ENCODE assay signal across 17 cellular contexts in the genomic region with DNA sequence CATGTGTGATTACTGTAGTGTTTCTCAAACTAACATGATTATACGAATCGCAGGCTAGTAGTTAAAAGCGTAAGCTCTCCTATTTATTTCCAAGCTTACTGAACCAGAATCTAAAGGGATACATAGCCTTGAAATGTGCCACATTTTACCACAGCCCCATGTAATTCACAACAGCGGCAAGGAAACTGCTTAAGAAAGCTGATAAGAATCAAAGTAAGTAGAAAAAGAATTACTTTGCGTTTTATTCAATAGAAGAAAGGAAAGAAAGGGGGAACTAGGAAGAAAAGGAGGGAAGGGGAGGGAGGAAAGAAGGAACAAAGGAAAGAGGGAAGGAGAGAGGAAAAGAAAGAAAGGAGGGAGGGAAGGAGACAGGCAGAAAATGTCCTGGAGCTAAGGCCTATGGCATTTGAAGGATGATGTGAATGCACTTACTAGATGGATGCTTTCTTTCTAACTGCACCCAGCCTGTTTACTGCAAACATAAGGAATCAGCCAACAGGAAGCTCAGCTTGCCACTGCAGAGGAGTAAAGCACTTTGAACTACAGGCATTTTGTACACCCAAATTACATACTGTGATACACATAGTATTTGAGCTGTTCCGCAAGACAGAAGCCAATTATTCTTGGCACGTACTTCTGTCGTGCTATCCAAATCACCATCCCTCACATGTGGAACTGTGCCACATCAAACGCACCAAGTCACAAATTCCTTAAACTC.
A peak's percentile ranks its signal among the peaks of the same experiment; 100 is the strongest.
DNase-seq lines count a peak whose midpoint lies in the region; ATAC-seq and TF ChIP-seq lines count a peak whose summit lies in the region.
"Had no signal": no experiment of that assay in that cellular context is flagged by ENCODE, and none has a peak within 500 bp of the region (broad histone marks: within the 10 kb centered on the region; RNA-seq: fewer than 3 reads in every experiment).

No MANE protein-coding gene starts in this region.

- H3K4me1 ChIP-seq in right atrium auricular region = peaks cover 0 to 10% of the 10 kb centered on the region in 2 donors
- peaks cover 1% of the 10 kb centered on the region for H3K4me1 ChIP-seq in mucosa of descending colon (ENCODE audit: low read depth)
- H3K4me1 ChIP-seq: left lung had no signal

- H3K9me3 ChIP-seq in right atrium auricular region (no peaks in the 10 kb centered on the region), mucosa of descending colon (no peaks in the 10 kb centered on the region)
- H3K9me3 ChIP-seq: left lung, tibial nerve had no signal

- H3K27ac ChIP-seq in right atrium auricular region = no peak overlapping the region
- H3K27ac ChIP-seq: left lung, tibial nerve had no signal

- no peak overlapping the region for H3K4me3 ChIP-seq in right atrium auricular region
- H3K4me3 ChIP-seq in mucosa of descending colon = no peak overlapping the region
- H3K4me3 ChIP-seq: left lung, tibial nerve had no signal

- DNase-seq in left ventricle myocardium superior = no peak
- DNase-seq in right atrium auricular region (ENCODE audit: low spot score) = no peak
- peak; percentile 44 for DNase-seq in amniotic epithelial cell (ENCODE audit: low read depth)
- no peak for DNase-seq in mucosa of descending colon
- DNase-seq in NCI-H1105 treated with DMSO at 0.1 percent for 48 hours (lab: John Stamatoyannopoulos, UW) = no peak
- no peak for DNase-seq in OCI-M2 (lab: John Stamatoyannopoulos, UW; ENCODE audit: unreplicated experiment)
- DNase-seq in midbrain (lab: John Stamatoyannopoulos, UW) = no peak
- DNase-seq in EL = no peak
- DNase-seq: activated T-cell treated with anti-CD3 and anti-CD28 coated beads for 4 hours; KG1; left lung; NCI-H1436 treated with DMSO at 0.1 percent for 48 hours; NCI-H510A; retina; stimulated activated CD4-positive, alpha-beta T cell treated with anti-CD3 and anti-CD28 coated beads, Interleukin-4, amount 100 ng/mL, for 1 hour had no signal

- H3K36me3 ChIP-seq in right atrium auricular region = no peaks in the 10 kb centered on the region
- H3K36me3 ChIP-seq in mucosa of descending colon (ENCODE audit: low read depth) = no peaks in the 10 kb centered on the region
- H3K36me3 ChIP-seq: left lung, tibial nerve had no signal

- intact Hi-C loops in left ventricle myocardium superior (cut with micrococcal nuclease) (no loop called here), mucosa of descending colon (cut with DNase I, micrococcal nuclease) (no loop called here)

- no peak for TF ChIP-seq CTCF in right atrium auricular region (IDR thresholded peaks at IDR 0.05)
- TF ChIP-seq CTCF in mucosa of descending colon (IDR thresholded peaks at IDR 0.05) = no peak

- no peaks in the 10 kb centered on the region for H3K27me3 ChIP-seq in right atrium auricular region
- H3K27me3 ChIP-seq: left lung, tibial nerve had no signal

- ATAC-seq in left ventricle myocardium superior (peak; percentile 27), mucosa of descending colon (peak; percentile 21)
- ATAC-seq: left lung; natural killer cell treated with Interleukin-12 subunit alpha and Interleukin-12 subunit beta and Interleukin-15 and Interleukin-18, amount 100 ng/mL, for 72 hours had no signal
